Comparison of ENCODE assay signal across 29 cellular contexts in genomic region chr15:27722102-27722501, GRCh38.
"Had no signal": no experiment of that assay in that cellular context is flagged by ENCODE, and none has a peak within 500 bp of the region (broad histone marks: within the 10 kb centered on the region; RNA-seq: fewer than 3 reads in every experiment).

No MANE protein-coding gene starts in this region.

- H3K27ac Mint-ChIP-seq: effector memory CD8-positive, alpha-beta T cell; endodermal cell; mesothelial cell of epicardium; naive B cell; naive thymus-derived CD8-positive, alpha-beta T cell had no signal

- H3K4me3 Mint-ChIP-seq: effector memory CD8-positive, alpha-beta T cell; endodermal cell; mesothelial cell of epicardium; naive B cell; naive thymus-derived CD8-positive, alpha-beta T cell had no signal

- H3K27me3 Mint-ChIP-seq: effector memory CD8-positive, alpha-beta T cell; naive B cell had no signal

- FAIRE-seq: endometrium, islet of Langerhans, keratinocyte had no signal

- H3K27ac ChIP-seq: coronary artery, dorsolateral prefrontal cortex, epithelial cell of prostate, esophagus squamous epithelium, gastrocnemius medialis, heart right ventricle, left lung, lower lobe of right lung had no signal

- H3K36me3 ChIP-seq: esophagus squamous epithelium, gastrocnemius medialis, heart right ventricle, left lung, lower lobe of right lung had no signal

- H3K4me1 ChIP-seq: esophagus squamous epithelium, gastrocnemius medialis, heart right ventricle, left lung, lower lobe of right lung had no signal

- H3K27me3 ChIP-seq: esophagus squamous epithelium, gastrocnemius medialis, left lung had no signal

- H3K9me3 ChIP-seq: gastrocnemius medialis had no signal

- DNase-seq: dermis blood vessel endothelial cell; dorsolateral prefrontal cortex; effector CD4-positive, alpha-beta T cell; effector memory CD8-positive, alpha-beta T cell; endodermal cell; erythroblast; esophagus squamous epithelium; foreskin fibroblast; foreskin melanocyte; gastrocnemius medialis; glutamatergic neuron; head of caudate nucleus; heart right ventricle; hippocampal formation; left cardiac atrium; left lung; left ventricle myocardium superior; lower lobe of right lung; mesenchymal stem cell; mucosa of descending colon; naive B cell; naive thymus-derived CD8-positive, alpha-beta T cell had no signal

- H3K4me1 Mint-ChIP-seq: mesothelial cell of epicardium; naive B cell; naive thymus-derived CD8-positive, alpha-beta T cell had no signal

- ATAC-seq: effector memory CD8-positive, alpha-beta T cell; esophagus mucosa; gastrocnemius medialis; heart right ventricle; left cardiac atrium; left lung; left ventricle myocardium superior; lower lobe of right lung; mucosa of descending colon; naive thymus-derived CD8-positive, alpha-beta T cell had no signal

- H3K4me3 ChIP-seq: coronary artery, dorsolateral prefrontal cortex, esophagus squamous epithelium, gastrocnemius medialis, heart right ventricle, left lung, lower lobe of right lung, mucosa of descending colon had no signal
